Comparison of ENCODE assay signal across 28 cellular contexts in the genomic region with DNA sequence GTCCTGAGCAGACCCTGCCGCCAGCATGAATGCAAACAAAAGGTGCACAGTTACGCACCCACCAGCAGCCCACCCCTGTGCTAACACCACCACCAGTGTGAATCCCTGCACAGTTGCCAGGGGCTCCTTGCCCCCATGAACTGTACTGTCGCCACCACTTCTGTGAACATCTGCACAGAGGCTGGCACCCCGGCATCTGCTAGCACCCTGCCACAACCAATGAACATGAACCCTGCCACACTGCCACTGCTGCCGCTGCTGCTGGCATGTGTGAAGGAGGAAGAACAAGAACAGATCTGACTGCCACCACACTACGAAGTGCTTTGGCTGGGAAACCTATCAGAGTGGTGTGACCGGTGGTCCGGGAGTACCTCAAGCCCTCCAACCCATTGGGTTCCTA.
"Had no signal": no experiment of that assay in that cellular context is flagged by ENCODE, and none has a peak within 500 bp of the region (broad histone marks: within the 10 kb centered on the region; RNA-seq: fewer than 3 reads in every experiment).

No MANE protein-coding gene starts in this region.

- H3K27ac Mint-ChIP-seq: activated CD4-positive, alpha-beta memory T cell treated with anti-CD3 and anti-CD28 coated beads for 36 hours; activated CD4-positive, alpha-beta T cell treated with anti-CD3 and anti-CD28 coated beads for 36 hours; activated CD4-positive, alpha-beta T cell treated with anti-CD3 and anti-CD28 coated beads, Interleukin-2, amount 10 ng/mL, durations not matched to agents 24 days and 14 days; activated CD8-positive, alpha-beta memory T cell treated with anti-CD3 and anti-CD28 coated beads, Interleukin-2, amount 10 ng/mL, durations not matched to agents 7 days and 5 days; activated CD8-positive, alpha-beta T cell treated with anti-CD3 and anti-CD28 coated beads, Interleukin-2, amount 10 ng/mL, durations not matched to agents 7 days and 5 days; activated naive CD8-positive, alpha-beta T cell; activated T-helper 1 cell treated with anti-CD3 and anti-CD28 coated beads, Interleukin-12 subunit alpha, Interleukin-12 subunit beta, Interleukin-2, Interleukin-4 antibody, amounts not matched to agents 30 ng/mL and 10 ng/mL and 1 ng/mL, durations not matched to agents 14 hours and 24 hours and 36 hours; activated T-helper 2 cell treated with anti-CD3 and anti-CD28 coated beads, Interferon-gamma antibody, Interleukin-2, Interleukin-4, amounts not matched to agents 10 μg/mL and 5 μg/mL and 100 μg/mL, durations not matched to agents 14 hours and 24 hours and 36 hours; endodermal cell had no signal

- H3K27me3 ChIP-seq: body of pancreas, cardiac muscle cell, colonic mucosa had no signal

- ATAC-seq: activated CD4-positive, alpha-beta T cell treated with anti-CD3 and anti-CD28 coated beads for 36 hours; activated CD8-positive, alpha-beta memory T cell treated with anti-CD3 and anti-CD28 coated beads, Interleukin-2, amount 10 ng/mL, durations not matched to agents 7 days and 5 days; activated CD8-positive, alpha-beta T cell treated with anti-CD3 and anti-CD28 coated beads, Interleukin-2, amount 10 ng/mL, durations not matched to agents 7 days and 5 days; body of pancreas; esophagus mucosa had no signal

- H3K9me3 ChIP-seq: body of pancreas, colonic mucosa had no signal

- H3K4me1 ChIP-seq: body of pancreas, colonic mucosa had no signal

- DNase-seq: activated CD4-positive, alpha-beta memory T cell treated with anti-CD3 and anti-CD28 coated beads for 36 hours; activated CD4-positive, alpha-beta T cell treated with anti-CD3 and anti-CD28 coated beads for 36 hours; activated CD4-positive, alpha-beta T cell treated with anti-CD3 and anti-CD28 coated beads, Interleukin-2, amount 10 ng/mL, durations not matched to agents 24 days and 14 days; activated CD4-positive, CD25-positive, alpha-beta regulatory T cell; activated CD4-positive, CD25-positive, alpha-beta regulatory T cell treated with anti-CD3 and anti-CD28 coated beads, Interleukin-2, amount 50 U/mL, for 72 hours; activated CD8-positive, alpha-beta memory T cell treated with anti-CD3 and anti-CD28 coated beads, Interleukin-2, amount 10 ng/mL, durations not matched to agents 7 days and 5 days; activated CD8-positive, alpha-beta memory T cell treated with anti-CD3 and anti-CD28 coated beads, Interleukin-2, amount 50 U/mL, for 4 hours; activated CD8-positive, alpha-beta T cell treated with anti-CD3 and anti-CD28 coated beads, Interleukin-2, amount 10 ng/mL, durations not matched to agents 7 days and 5 days; activated effector memory CD4-positive, alpha-beta T cell treated with anti-CD3 and anti-CD28 coated beads, Interleukin-2, amount 50 U/mL, for 16 hours; activated naive CD4-positive, alpha-beta T cell treated with anti-CD3 and anti-CD28 coated beads, Interleukin-2, amount 50 U/mL, for 16 hours; activated naive CD4-positive, alpha-beta T cell treated with Interleukin-2 at 50 U/mL for 16 hours; activated T-cell treated with anti-CD3 and anti-CD28 coated beads, Interleukin-2, amount 50 U/mL, for 1 hour; activated T-cell treated with anti-CD3 and anti-CD28 coated beads, Interleukin-2, amount 50 U/mL, for 48 hours; amniotic stem cell; anterior cingulate cortex; body of pancreas; central memory CD4-positive, alpha-beta T cell; cerebellar nuclear complex; colonic mucosa; effector memory CD4-positive, alpha-beta T cell; endodermal cell; foreskin fibroblast; T-helper 2 cell had no signal

- H3K4me3 ChIP-seq: body of pancreas, cardiac muscle cell, colonic mucosa had no signal

- H3K27ac ChIP-seq: body of pancreas, cardiac muscle cell, colonic mucosa had no signal

- H3K36me3 ChIP-seq: cardiac muscle cell, colonic mucosa had no signal

- H3K36me3 Mint-ChIP-seq: activated CD4-positive, alpha-beta memory T cell treated with anti-CD3 and anti-CD28 coated beads for 36 hours; activated CD8-positive, alpha-beta memory T cell treated with anti-CD3 and anti-CD28 coated beads, Interleukin-2, amount 10 ng/mL, durations not matched to agents 7 days and 5 days; activated naive CD8-positive, alpha-beta T cell had no signal

- H3K4me1 Mint-ChIP-seq: activated CD4-positive, alpha-beta T cell treated with anti-CD3 and anti-CD28 coated beads for 36 hours; activated CD4-positive, alpha-beta T cell treated with anti-CD3 and anti-CD28 coated beads, Interleukin-2, amount 10 ng/mL, durations not matched to agents 24 days and 14 days; activated CD8-positive, alpha-beta memory T cell treated with anti-CD3 and anti-CD28 coated beads, Interleukin-2, amount 10 ng/mL, durations not matched to agents 7 days and 5 days had no signal

- H3K27me3 Mint-ChIP-seq: activated CD4-positive, alpha-beta memory T cell treated with anti-CD3 and anti-CD28 coated beads for 36 hours; activated CD4-positive, alpha-beta T cell treated with anti-CD3 and anti-CD28 coated beads for 36 hours; activated CD4-positive, alpha-beta T cell treated with anti-CD3 and anti-CD28 coated beads, Interleukin-2, amount 10 ng/mL, durations not matched to agents 24 days and 14 days; activated CD8-positive, alpha-beta memory T cell treated with anti-CD3 and anti-CD28 coated beads, Interleukin-2, amount 10 ng/mL, durations not matched to agents 7 days and 5 days; activated naive CD8-positive, alpha-beta T cell had no signal

- H3K9me3 Mint-ChIP-seq: activated CD4-positive, alpha-beta T cell treated with anti-CD3 and anti-CD28 coated beads, Interleukin-2, amount 10 ng/mL, durations not matched to agents 24 days and 14 days had no signal

- H3K4me3 Mint-ChIP-seq: activated CD4-positive, alpha-beta memory T cell treated with anti-CD3 and anti-CD28 coated beads for 36 hours; activated CD4-positive, alpha-beta T cell treated with anti-CD3 and anti-CD28 coated beads for 36 hours; activated CD4-positive, alpha-beta T cell treated with anti-CD3 and anti-CD28 coated beads, Interleukin-2, amount 10 ng/mL, durations not matched to agents 24 days and 14 days; activated CD8-positive, alpha-beta memory T cell treated with anti-CD3 and anti-CD28 coated beads, Interleukin-2, amount 10 ng/mL, durations not matched to agents 7 days and 5 days; activated CD8-positive, alpha-beta T cell treated with anti-CD3 and anti-CD28 coated beads, Interleukin-2, amount 10 ng/mL, durations not matched to agents 7 days and 5 days; activated naive CD8-positive, alpha-beta T cell; activated T-helper 1 cell treated with anti-CD3 and anti-CD28 coated beads, Interleukin-12 subunit alpha, Interleukin-12 subunit beta, Interleukin-2, Interleukin-4 antibody, amounts not matched to agents 30 ng/mL and 10 ng/mL and 1 ng/mL, durations not matched to agents 14 hours and 24 hours and 36 hours; endodermal cell had no signal
